ENCODE assay signal across 27 cellular contexts in genomic region chr18:23879544-23879943, GRCh38.
"Had no signal": no experiment of that assay in that cellular context is flagged by ENCODE, and none has a peak within 500 bp of the region (broad histone marks: within the 10 kb centered on the region; RNA-seq: fewer than 3 reads in every experiment).

No MANE protein-coding gene starts in this region.

- H3K9me3 ChIP-seq: gastrocnemius medialis, heart left ventricle had no signal

- H3K4me1 ChIP-seq: gastrocnemius medialis had no signal

- ATAC-seq: activated CD4-positive, alpha-beta T cell treated with anti-CD3 and anti-CD28 coated beads for 36 hours; activated CD8-positive, alpha-beta memory T cell treated with anti-CD3 and anti-CD28 coated beads, Interleukin-2, amount 10 ng/mL, durations not matched to agents 7 days and 5 days; activated CD8-positive, alpha-beta T cell treated with anti-CD3 and anti-CD28 coated beads, Interleukin-2, amount 10 ng/mL, durations not matched to agents 7 days and 5 days; activated T-cell treated with anti-CD3 and anti-CD28 coated beads, Interleukin-2, amount 50 U/mL, for 72 hours; effector memory CD8-positive, alpha-beta T cell; gastrocnemius medialis; heart left ventricle had no signal

- H3K4me3 ChIP-seq: gastrocnemius medialis, heart left ventricle had no signal

- DNase-seq: activated CD4-positive, alpha-beta memory T cell treated with anti-CD3 and anti-CD28 coated beads for 36 hours; activated CD4-positive, alpha-beta T cell treated with anti-CD3 and anti-CD28 coated beads for 36 hours; activated CD4-positive, alpha-beta T cell treated with anti-CD3 and anti-CD28 coated beads, Interleukin-2, amount 10 ng/mL, durations not matched to agents 24 days and 14 days; activated CD4-positive, CD25-positive, alpha-beta regulatory T cell; activated CD4-positive, CD25-positive, alpha-beta regulatory T cell treated with anti-CD3 and anti-CD28 coated beads, Interleukin-2, amount 50 U/mL, for 72 hours; activated CD8-positive, alpha-beta memory T cell treated with anti-CD3 and anti-CD28 coated beads, Interleukin-2, amount 10 ng/mL, durations not matched to agents 7 days and 5 days; activated CD8-positive, alpha-beta memory T cell treated with anti-CD3 and anti-CD28 coated beads, Interleukin-2, amount 50 U/mL, for 4 hours; activated gamma-delta T cell; activated naive CD4-positive, alpha-beta T cell treated with anti-CD3 and anti-CD28 coated beads, Interleukin-2, amount 50 U/mL, for 16 hours; activated naive CD4-positive, alpha-beta T cell treated with Interleukin-2 at 50 U/mL for 16 hours; activated T-cell treated with anti-CD3 and anti-CD28 coated beads, Interleukin-2, amount 50 U/mL, for 24 hours; activated T-cell treated with anti-CD3 and anti-CD28 coated beads, Interleukin-2, amount 50 U/mL, for 72 hours; amniotic stem cell; anterior cingulate cortex; brain microvascular endothelial cell; cortex of kidney; dermis blood vessel endothelial cell; effector CD4-positive, alpha-beta T cell; effector memory CD8-positive, alpha-beta T cell; foreskin fibroblast; gastrocnemius medialis; glutamatergic neuron; heart left ventricle; T-helper 2 cell had no signal

- H3K27ac ChIP-seq: brain microvascular endothelial cell, gastrocnemius medialis, heart left ventricle had no signal

- H3K27me3 ChIP-seq: brain microvascular endothelial cell, gastrocnemius medialis, heart left ventricle had no signal

- FAIRE-seq: astrocyte, colon had no signal

- H3K36me3 ChIP-seq: brain microvascular endothelial cell, gastrocnemius medialis had no signal
